In genomic region chr11:1633864-1634263, GRCh38 we compare ENCODE assay signal across 1 cellular context.
TF ChIP-seq lines count a peak whose summit lies in the region.

No MANE protein-coding gene starts in this region.

TF ChIP-seq in H1, 55 proteins besides CTCF, POLR2A, EP300 and RAD21:
- TF ChIP-seq POLR2AphosphoS5 (IDR thresholded peaks at IDR 0.05; ENCODE audit: low read depth, low read length) = no peak
- no peak for TF ChIP-seq ZNF274 (IDR thresholded peaks at IDR 0.05; ENCODE audit: borderline replicate concordance, extremely low read depth, low read length)
- TF ChIP-seq CEBPB (IDR thresholded peaks at IDR 0.05; ENCODE audit: low read depth, low read length) = no peak
- TF ChIP-seq GTF2F1 (IDR thresholded peaks at IDR 0.05; ENCODE audit: borderline replicate concordance, low read depth, low read length) = no peak
- TF ChIP-seq RFX5 (IDR thresholded peaks at IDR 0.05; ENCODE audit: borderline replicate concordance, low read depth, low read length) = no peak
- no peak for TF ChIP-seq ATF2 (IDR thresholded peaks at IDR 0.05; ENCODE audit: low read length)
- TF ChIP-seq RXRA (IDR thresholded peaks at IDR 0.05; ENCODE audit: insufficient read depth, low read depth, low read length) = no peak
- no peak for TF ChIP-seq YY1 (IDR thresholded peaks at IDR 0.05; ENCODE audit: low read depth, low read length)
- TF ChIP-seq, protein P1, sequence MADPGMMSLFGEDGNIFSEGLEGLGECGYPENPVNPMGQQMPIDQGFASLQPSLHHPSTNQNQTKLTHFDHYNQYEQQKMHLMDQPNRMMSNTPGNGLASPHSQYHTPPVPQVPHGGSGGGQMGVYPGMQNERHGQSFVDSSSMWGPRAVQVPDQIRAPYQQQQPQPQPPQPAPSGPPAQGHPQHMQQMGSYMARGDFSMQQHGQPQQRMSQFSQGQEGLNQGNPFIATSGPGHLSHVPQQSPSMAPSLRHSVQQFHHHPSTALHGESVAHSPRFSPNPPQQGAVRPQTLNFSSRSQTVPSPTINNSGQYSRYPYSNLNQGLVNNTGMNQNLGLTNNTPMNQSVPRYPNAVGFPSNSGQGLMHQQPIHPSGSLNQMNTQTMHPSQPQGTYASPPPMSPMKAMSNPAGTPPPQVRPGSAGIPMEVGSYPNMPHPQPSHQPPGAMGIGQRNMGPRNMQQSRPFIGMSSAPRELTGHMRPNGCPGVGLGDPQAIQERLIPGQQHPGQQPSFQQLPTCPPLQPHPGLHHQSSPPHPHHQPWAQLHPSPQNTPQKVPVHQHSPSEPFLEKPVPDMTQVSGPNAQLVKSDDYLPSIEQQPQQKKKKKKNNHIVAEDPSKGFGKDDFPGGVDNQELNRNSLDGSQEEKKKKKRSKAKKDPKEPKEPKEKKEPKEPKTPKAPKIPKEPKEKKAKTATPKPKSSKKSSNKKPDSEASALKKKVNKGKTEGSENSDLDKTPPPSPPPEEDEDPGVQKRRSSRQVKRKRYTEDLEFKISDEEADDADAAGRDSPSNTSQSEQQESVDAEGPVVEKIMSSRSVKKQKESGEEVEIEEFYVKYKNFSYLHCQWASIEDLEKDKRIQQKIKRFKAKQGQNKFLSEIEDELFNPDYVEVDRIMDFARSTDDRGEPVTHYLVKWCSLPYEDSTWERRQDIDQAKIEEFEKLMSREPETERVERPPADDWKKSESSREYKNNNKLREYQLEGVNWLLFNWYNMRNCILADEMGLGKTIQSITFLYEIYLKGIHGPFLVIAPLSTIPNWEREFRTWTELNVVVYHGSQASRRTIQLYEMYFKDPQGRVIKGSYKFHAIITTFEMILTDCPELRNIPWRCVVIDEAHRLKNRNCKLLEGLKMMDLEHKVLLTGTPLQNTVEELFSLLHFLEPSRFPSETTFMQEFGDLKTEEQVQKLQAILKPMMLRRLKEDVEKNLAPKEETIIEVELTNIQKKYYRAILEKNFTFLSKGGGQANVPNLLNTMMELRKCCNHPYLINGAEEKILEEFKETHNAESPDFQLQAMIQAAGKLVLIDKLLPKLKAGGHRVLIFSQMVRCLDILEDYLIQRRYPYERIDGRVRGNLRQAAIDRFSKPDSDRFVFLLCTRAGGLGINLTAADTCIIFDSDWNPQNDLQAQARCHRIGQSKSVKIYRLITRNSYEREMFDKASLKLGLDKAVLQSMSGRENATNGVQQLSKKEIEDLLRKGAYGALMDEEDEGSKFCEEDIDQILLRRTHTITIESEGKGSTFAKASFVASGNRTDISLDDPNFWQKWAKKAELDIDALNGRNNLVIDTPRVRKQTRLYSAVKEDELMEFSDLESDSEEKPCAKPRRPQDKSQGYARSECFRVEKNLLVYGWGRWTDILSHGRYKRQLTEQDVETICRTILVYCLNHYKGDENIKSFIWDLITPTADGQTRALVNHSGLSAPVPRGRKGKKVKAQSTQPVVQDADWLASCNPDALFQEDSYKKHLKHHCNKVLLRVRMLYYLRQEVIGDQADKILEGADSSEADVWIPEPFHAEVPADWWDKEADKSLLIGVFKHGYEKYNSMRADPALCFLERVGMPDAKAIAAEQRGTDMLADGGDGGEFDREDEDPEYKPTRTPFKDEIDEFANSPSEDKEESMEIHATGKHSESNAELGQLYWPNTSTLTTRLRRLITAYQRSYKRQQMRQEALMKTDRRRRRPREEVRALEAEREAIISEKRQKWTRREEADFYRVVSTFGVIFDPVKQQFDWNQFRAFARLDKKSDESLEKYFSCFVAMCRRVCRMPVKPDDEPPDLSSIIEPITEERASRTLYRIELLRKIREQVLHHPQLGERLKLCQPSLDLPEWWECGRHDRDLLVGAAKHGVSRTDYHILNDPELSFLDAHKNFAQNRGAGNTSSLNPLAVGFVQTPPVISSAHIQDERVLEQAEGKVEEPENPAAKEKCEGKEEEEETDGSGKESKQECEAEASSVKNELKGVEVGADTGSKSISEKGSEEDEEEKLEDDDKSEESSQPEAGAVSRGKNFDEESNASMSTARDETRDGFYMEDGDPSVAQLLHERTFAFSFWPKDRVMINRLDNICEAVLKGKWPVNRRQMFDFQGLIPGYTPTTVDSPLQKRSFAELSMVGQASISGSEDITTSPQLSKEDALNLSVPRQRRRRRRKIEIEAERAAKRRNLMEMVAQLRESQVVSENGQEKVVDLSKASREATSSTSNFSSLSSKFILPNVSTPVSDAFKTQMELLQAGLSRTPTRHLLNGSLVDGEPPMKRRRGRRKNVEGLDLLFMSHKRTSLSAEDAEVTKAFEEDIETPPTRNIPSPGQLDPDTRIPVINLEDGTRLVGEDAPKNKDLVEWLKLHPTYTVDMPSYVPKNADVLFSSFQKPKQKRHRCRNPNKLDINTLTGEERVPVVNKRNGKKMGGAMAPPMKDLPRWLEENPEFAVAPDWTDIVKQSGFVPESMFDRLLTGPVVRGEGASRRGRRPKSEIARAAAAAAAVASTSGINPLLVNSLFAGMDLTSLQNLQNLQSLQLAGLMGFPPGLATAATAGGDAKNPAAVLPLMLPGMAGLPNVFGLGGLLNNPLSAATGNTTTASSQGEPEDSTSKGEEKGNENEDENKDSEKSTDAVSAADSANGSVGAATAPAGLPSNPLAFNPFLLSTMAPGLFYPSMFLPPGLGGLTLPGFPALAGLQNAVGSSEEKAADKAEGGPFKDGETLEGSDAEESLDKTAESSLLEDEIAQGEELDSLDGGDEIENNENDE (IDR thresholded peaks at IDR 0.05; ENCODE audit: insufficient replicate concordance, low read length) = no peak
- TF ChIP-seq KDM4A (IDR thresholded peaks at IDR 0.05; ENCODE audit: low read depth, low read length, severe bottlenecking) = no peak
- no peak for TF ChIP-seq SAP30 (IDR thresholded peaks at IDR 0.05; ENCODE audit: insufficient read depth, insufficient replicate concordance, low read length)
